Comparison of ENCODE assay signal across 2 cellular contexts in genomic region chr1:119768778-119769177, GRCh38.
TF ChIP-seq lines count a peak whose summit lies in the region.

HMGCS2 (minus strand) TSS chr1:119768905; CDS start chr1:119768844, 61 bp downstream.

TF ChIP-seq in HEK293, 187 proteins besides CTCF, POLR2A, EP300 and RAD21 (continued from another document):
- TF ChIP-seq ZNF416 (tag by site-specific recombination; IDR thresholded peaks at IDR 0.05): no peak
- no peak for TF ChIP-seq ZNF169 (tag by site-specific recombination; IDR thresholded peaks at IDR 0.05)
- no peak for TF ChIP-seq ZNF426 (tag by site-specific recombination; IDR thresholded peaks at IDR 0.05)

TF ChIP-seq in liver, 16 proteins besides CTCF, POLR2A, EP300 and RAD21 (continued from another document):
- TF ChIP-seq TAF1 (conservative IDR thresholded peaks at IDR 0.05): peak; percentile 98
- peak in 1 of 2 donors; percentile 50 for TF ChIP-seq JUND (IDR thresholded peaks at IDR 0.05)
- TF ChIP-seq HNF4A (conservative IDR thresholded peaks at IDR 0.05): peak; percentile 60 to 76
- peak; percentile 90 for TF ChIP-seq YY1 (IDR thresholded peaks at IDR 0.05)
- peak; percentile 73 for TF ChIP-seq FOXA2 (IDR thresholded peaks at IDR 0.05)
- TF ChIP-seq ATF3 (IDR thresholded peaks at IDR 0.05): no peak
- TF ChIP-seq SP1 (IDR thresholded peaks at IDR 0.05): peak; percentile 94
- TF ChIP-seq NR2F2 (IDR thresholded peaks at IDR 0.05): no peak
- TF ChIP-seq HNF4G (IDR thresholded peaks at IDR 0.05): no peak
- peak; percentile 61 for TF ChIP-seq ZBTB33 (IDR thresholded peaks at IDR 0.05)
- TF ChIP-seq GABPA (IDR thresholded peaks at IDR 0.05 in 1 of 2, conservative IDR thresholded peaks at IDR 0.05 in 1 of 2): no peak
- peak; percentile 96 for TF ChIP-seq REST (IDR thresholded peaks at IDR 0.05)
